ENCODE assay signal across 1 cellular context in genomic region chr10:96860631-96861277, GRCh38.
TF ChIP-seq lines count a peak whose summit lies in the region.

No MANE protein-coding gene starts in this region.

TF ChIP-seq in K562, 482 proteins besides CTCF, POLR2A, EP300 and RAD21 (continued from another document):
- no peak for TF ChIP-seq MAFG (tag; conservative IDR thresholded peaks at IDR 0.05)
- no peak for TF ChIP-seq ZNF3 (CRISPR knock-in tag; IDR thresholded peaks at IDR 0.05)
- TF ChIP-seq, protein P1, sequence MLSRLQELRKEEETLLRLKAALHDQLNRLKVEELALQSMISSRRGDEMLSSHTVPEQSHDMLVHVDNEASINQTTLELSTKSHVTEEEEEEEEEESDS (CRISPR knock-in tag; IDR thresholded peaks at IDR 0.05) = no peak
